ENCODE assay signal across 22 cellular contexts in the genomic region with DNA sequence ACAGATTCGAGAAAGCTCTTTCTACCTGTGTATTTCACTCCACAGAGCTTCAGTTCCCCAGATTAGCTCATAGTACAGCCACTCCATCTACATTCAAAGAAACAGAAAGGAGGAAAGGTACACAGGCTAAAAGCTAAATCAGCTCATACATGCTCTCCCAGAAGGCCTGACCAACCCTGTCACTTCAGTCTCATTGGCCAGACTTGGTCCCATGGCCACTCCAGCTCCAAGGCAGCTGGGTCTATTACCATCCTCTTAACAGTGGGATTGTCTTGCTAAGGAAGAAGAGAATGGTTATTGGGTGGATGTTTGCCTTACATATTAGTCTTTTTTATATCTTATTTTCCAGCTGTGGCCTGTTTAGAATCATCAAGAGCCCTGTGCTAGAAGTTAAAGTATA.
DNase-seq lines count a peak whose midpoint lies in the region; ATAC-seq, FAIRE-seq and TF ChIP-seq lines count a peak whose summit lies in the region.
"Had no signal": no experiment of that assay in that cellular context is flagged by ENCODE, and none has a peak within 500 bp of the region (broad histone marks: within the 10 kb centered on the region; RNA-seq: fewer than 3 reads in every experiment).

No MANE protein-coding gene starts in this region.

- peak overlapping the region; percentile 67 for H2BK12ac ChIP-seq in trophoblast cell (ENCODE audit: low read length)

- H3K4me3 Mint-ChIP-seq in activated CD4-positive, alpha-beta T cell treated with anti-CD3 and anti-CD28 coated beads, Interleukin-2, amount 10 ng/mL, durations not matched to agents 24 days and 14 days, result no peak overlapping the region
- H3K4me3 Mint-ChIP-seq in activated CD4-positive, alpha-beta T cell treated with anti-CD3 and anti-CD28 coated beads, Interleukin-2, amount 10 ng/mL, durations not matched to agents 7 days and 5 days, result no peak overlapping the region
- H3K4me3 Mint-ChIP-seq: CD4-positive, alpha-beta T cell; GM23338; HFFc6 had no signal

- H3K9me3 ChIP-seq in K562 (replicated peaks; ENCODE audit: control insufficient read depth, insufficient read depth, low read depth, low read length), result no peaks in the 10 kb centered on the region
- H3K9me3 ChIP-seq in trophoblast cell (ENCODE audit: insufficient read depth, low read depth, low read length), result no peaks in the 10 kb centered on the region
- H3K9me3 ChIP-seq: A549, Caco-2 had no signal

- no peaks in the 10 kb centered on the region for H3K79me2 ChIP-seq in K562 (ENCODE audit: control insufficient read depth, insufficient read depth, low read length)
- no peaks in the 10 kb centered on the region for H3K79me2 ChIP-seq in trophoblast cell (ENCODE audit: control insufficient read depth, insufficient read depth, low read length, poor library complexity)

- no peak overlapping the region for H4K8ac ChIP-seq in trophoblast cell (ENCODE audit: low read depth, low read length)

- H3K18ac ChIP-seq in trophoblast cell (ENCODE audit: low read length), result no peak overlapping the region

- peaks cover 13% of the 10 kb centered on the region for H3K9me3 Mint-ChIP-seq in activated CD4-positive, alpha-beta T cell treated with anti-CD3 and anti-CD28 coated beads, Interleukin-2, amount 10 ng/mL, durations not matched to agents 24 days and 14 days
- peaks cover 9% of the 10 kb centered on the region for H3K9me3 Mint-ChIP-seq in activated CD4-positive, alpha-beta T cell treated with anti-CD3 and anti-CD28 coated beads, Interleukin-2, amount 10 ng/mL, durations not matched to agents 7 days and 5 days
- H3K9me3 Mint-ChIP-seq: GM23338, HFFc6 had no signal

- no peak for TF ChIP-seq EP300 in K562 (IDR thresholded peaks at IDR 0.05; ENCODE audit: low read length)

- H4K91ac ChIP-seq in trophoblast cell (ENCODE audit: low read depth, low read length), result no peak overlapping the region

- peak overlapping the region; percentile 10 for H2BK120ac ChIP-seq in trophoblast cell (ENCODE audit: insufficient read depth, low read length, poor library complexity)

- H3K4me1 Mint-ChIP-seq in activated CD4-positive, alpha-beta T cell treated with anti-CD3 and anti-CD28 coated beads, Interleukin-2, amount 10 ng/mL, durations not matched to agents 24 days and 14 days, result peaks cover 24% of the 10 kb centered on the region
- peaks cover 3% of the 10 kb centered on the region for H3K4me1 Mint-ChIP-seq in activated CD4-positive, alpha-beta T cell treated with anti-CD3 and anti-CD28 coated beads, Interleukin-2, amount 10 ng/mL, durations not matched to agents 7 days and 5 days

- H3K27me3 Mint-ChIP-seq in activated CD4-positive, alpha-beta T cell treated with anti-CD3 and anti-CD28 coated beads, Interleukin-2, amount 10 ng/mL, durations not matched to agents 24 days and 14 days, result no peaks in the 10 kb centered on the region
- no peaks in the 10 kb centered on the region for H3K27me3 Mint-ChIP-seq in activated CD4-positive, alpha-beta T cell treated with anti-CD3 and anti-CD28 coated beads, Interleukin-2, amount 10 ng/mL, durations not matched to agents 7 days and 5 days
- H3K27me3 Mint-ChIP-seq: CD4-positive, alpha-beta T cell had no signal

- H3K36me3 ChIP-seq in K562 (ENCODE audit: control insufficient read depth, insufficient read depth, low read length), result no peaks in the 10 kb centered on the region
- no peaks in the 10 kb centered on the region for H3K36me3 ChIP-seq in trophoblast cell (ENCODE audit: control insufficient read depth in 1 of 2, insufficient read depth in 2 of 2, low read length in 2 of 2)

- H3K9ac ChIP-seq in K562 (ENCODE audit: insufficient read depth in 1 of 2, low read depth in 2 of 2, low read length in 2 of 2), result no peak overlapping the region
- H3K9ac ChIP-seq in trophoblast cell (ENCODE audit: low read length), result no peak overlapping the region

- H3K4me3 ChIP-seq in K562, result no peak overlapping the region
- H3K4me3 ChIP-seq in trophoblast cell (ENCODE audit: low read depth, low read length), result no peak overlapping the region
- H3K4me3 ChIP-seq: A549, GM23338 had no signal

- H3K36me3 Mint-ChIP-seq in activated CD4-positive, alpha-beta T cell treated with anti-CD3 and anti-CD28 coated beads, Interleukin-2, amount 10 ng/mL, durations not matched to agents 24 days and 14 days (ENCODE audit: low read depth), result peaks cover 55% of the 10 kb centered on the region
- peaks cover 75% of the 10 kb centered on the region for H3K36me3 Mint-ChIP-seq in activated CD4-positive, alpha-beta T cell treated with anti-CD3 and anti-CD28 coated beads, Interleukin-2, amount 10 ng/mL, durations not matched to agents 7 days and 5 days (ENCODE audit: low read depth)

- CTCF ChIA-PET in activated CD4-positive, alpha-beta T cell treated with anti-CD3 and anti-CD28 coated beads, Interleukin-2, amount 10 ng/mL, durations not matched to agents 7 days and 5 days (lab: Charles Lee), result no interaction called here
- CTCF ChIA-PET in K562 (lab: Yijun Ruan, JAX; ENCODE audit: low intra/inter-chr PET ratio), result no interaction called here

- 44% methylated on average over 1 of the region's 1 CpG for WGBS in K562 (ENCODE audit: insufficient coverage, low coverage, missing lambda C conversion rate)
- no CpG with 5 or more reads among the region's 1 CpG for WGBS in trophoblast cell (ENCODE audit: extremely low coverage, insufficient coverage, insufficient read length)

- intact Hi-C loops in activated CD4-positive, alpha-beta T cell treated with anti-CD3 and anti-CD28 coated beads, Interleukin-2, amount 10 ng/mL, durations not matched to agents 24 days and 14 days (cut with micrococcal nuclease), result loop anchor here (10.0 kb wide), 2 partner anchors 447 to 483 kb away; no protein-coding TSS in a partner anchor
- intact Hi-C loops in K562 (cut with micrococcal nuclease), result no loop called here

- POLR2A ChIA-PET in activated CD4-positive, alpha-beta T cell treated with anti-CD3 and anti-CD28 coated beads, Interleukin-2, amount 10 ng/mL, durations not matched to agents 7 days and 5 days (lab: Charles Lee), result no interaction called here
- POLR2A ChIA-PET in K562 (lab: Yijun Ruan, JAX), result no interaction called here

- no peaks in the 10 kb centered on the region for H3K9me1 ChIP-seq in K562 (ENCODE audit: control insufficient read depth, insufficient read depth, low read length)

- H3K4me1 ChIP-seq in K562 (replicated peaks in 1 of 2; ENCODE audit: control insufficient read depth in 2 of 2, insufficient read depth in 2 of 2, low read length in 2 of 2), result peaks cover 0 to 19% of the 10 kb centered on the region in 2 experiments; a peak in 3 of 5 replicates
- peaks cover 3 to 7% of the 10 kb centered on the region in 2 experiments for H3K4me1 ChIP-seq in trophoblast cell (ENCODE audit: control insufficient read depth in 1 of 2, insufficient read depth in 2 of 2, low read length in 2 of 2)
- H3K4me1 ChIP-seq: A549 had no signal

- in situ Hi-C loops in K562 (cut with MboI), result no loop called here

- H3K27me3 ChIP-seq in K562 (ENCODE audit: control insufficient read depth in 2 of 2, insufficient read depth in 2 of 2, low read length in 2 of 2) (no peaks in the 10 kb centered on the region), trophoblast cell (ENCODE audit: insufficient read depth, low read length) (no peaks in the 10 kb centered on the region)

- no peak overlapping the region for H3K23ac ChIP-seq in trophoblast cell (ENCODE audit: low read length)

- TF ChIP-seq CTCF in K562 (IDR thresholded peaks at IDR 0.05 in 2 of 3, conservative IDR thresholded peaks at IDR 0.05 in 1 of 3; ENCODE audit: insufficient read depth in 2 of 3, low read depth in 1 of 3, low read length in 3 of 3), result no peak

- no TSS peak for BruUV-seq in K562 (replicated peaks; lab: Mats Ljungman, UMichigan)

- peaks cover 3% of the 10 kb centered on the region for H3K79me1 ChIP-seq in trophoblast cell (ENCODE audit: low read length)

- TF ChIP-seq POLR2A in K562 (conservative IDR thresholded peaks at IDR 0.05), result no peak

- H3K14ac ChIP-seq in trophoblast cell (ENCODE audit: low read length), result peak overlapping the region; percentile 18

- H2AFZ ChIP-seq in K562 (ENCODE audit: low read depth, low read length) (no peak overlapping the region), trophoblast cell (ENCODE audit: insufficient read depth, low read length, poor library complexity) (no peak overlapping the region)
- H2AFZ ChIP-seq: GM23338 had no signal

- no peak overlapping the region for H3K4ac ChIP-seq in trophoblast cell (ENCODE audit: low read depth, low read length)

- H3K27ac ChIP-seq in K562 (ENCODE audit: extremely low read depth, low read depth, low read length) (no peak overlapping the region), trophoblast cell (ENCODE audit: low read depth, low read length) (no peak overlapping the region)
- H3K27ac ChIP-seq: 22Rv1, A549, C4-2B had no signal

- peak; percentile 56; the same call in 1 of the 3 replicates for ATAC-seq in K562
- ATAC-seq in HG03439 (IDR thresholded peaks at IDR 0.05; ENCODE audit: unreplicated experiment), result no peak
- ATAC-seq in GM21515 (IDR thresholded peaks at IDR 0.05; ENCODE audit: unreplicated experiment), result no peak
- ATAC-seq: A549, GM23338, HCT116 had no signal

- no peak for TF ChIP-seq RAD21 in K562 (CRISPR knock-in tag; conservative IDR thresholded peaks at IDR 0.05 in 1 of 2, IDR thresholded peaks at IDR 0.05 in 1 of 2)

- no peaks in the 10 kb centered on the region for H4K20me1 ChIP-seq in K562 (replicated peaks; ENCODE audit: control insufficient read depth, insufficient read depth, low read length)

- no peak for DNase-seq in activated CD4-positive, alpha-beta T cell treated with anti-CD3 and anti-CD28 coated beads, Interleukin-2, amount 10 ng/mL, durations not matched to agents 24 days and 14 days
- DNase-seq in activated CD4-positive, alpha-beta T cell treated with anti-CD3 and anti-CD28 coated beads, Interleukin-2, amount 10 ng/mL, durations not matched to agents 7 days and 5 days, result no peak
- DNase-seq in K562 (ENCODE audit: extremely low read depth in 1 of 4, low spot score in 3 of 4), result no peak
- DNase-seq in trophoblast cell, result no peak
- no peak for DNase-seq in SHP77 treated with DMSO at 0.1 percent for 48 hours (lab: John Stamatoyannopoulos, UW)
- DNase-seq: AML-193; Caco-2; CD4-positive, alpha-beta T cell; H7; HFFc6 had no signal

- no peak overlapping the region for H2BK5ac ChIP-seq in trophoblast cell (ENCODE audit: low read depth, low read length, poor library complexity)

- no peak for FAIRE-seq in K562 (lab: Jason Lieb, UNC)
- FAIRE-seq: A549, D721Med, G401.6, GM12891, GM19239, HTR-8/SVneo had no signal

- H3K27ac Mint-ChIP-seq in activated CD4-positive, alpha-beta T cell treated with anti-CD3 and anti-CD28 coated beads, Interleukin-2, amount 10 ng/mL, durations not matched to agents 24 days and 14 days, result peak overlapping the region; percentile 17
- no peak overlapping the region for H3K27ac Mint-ChIP-seq in activated CD4-positive, alpha-beta T cell treated with anti-CD3 and anti-CD28 coated beads, Interleukin-2, amount 10 ng/mL, durations not matched to agents 7 days and 5 days
- H3K27ac Mint-ChIP-seq: CD4-positive, alpha-beta T cell; GM23338; HFFc6 had no signal

- no peak overlapping the region for H4K12ac ChIP-seq in trophoblast cell (ENCODE audit: low read depth, low read length)

- H2AK5ac ChIP-seq in trophoblast cell (ENCODE audit: low read length), result no peak overlapping the region

- H3K4me2 ChIP-seq in K562 (ENCODE audit: insufficient read depth, low read length) (no peak overlapping the region), trophoblast cell (ENCODE audit: low read length) (no peak overlapping the region)
- H3K4me2 ChIP-seq: A549, GM23338 had no signal

TF ChIP-seq in K562, 482 proteins besides CTCF, POLR2A, EP300 and RAD21 (continues in another document):
- no peak for TF ChIP-seq OTX1 (CRISPR knock-in tag; IDR thresholded peaks at IDR 0.05)
